8 cellular contexts compared by ENCODE assay signal in genomic region chr5:89343666-89344065, GRCh38.
DNase-seq lines count a peak whose midpoint lies in the region; ATAC-seq, FAIRE-seq and TF ChIP-seq lines count a peak whose summit lies in the region.

No MANE protein-coding gene starts in this region.

- no peaks in the 10 kb centered on the region for H3K27me3 ChIP-seq in left lung

- no peaks in the 10 kb centered on the region for H3K36me3 ChIP-seq in left lung

- intact Hi-C loops in left lung (cut with DNase I) = no loop called here

- H3K4me1 ChIP-seq in left lung = peaks cover 0 to 3% of the 10 kb centered on the region in 2 donors

- no peak for TF ChIP-seq CTCF in left lung (IDR thresholded peaks at IDR 0.05)

- no peak overlapping the region for H3K4me3 ChIP-seq in left lung

- H3K9me3 ChIP-seq in left lung = no peaks in the 10 kb centered on the region

- ATAC-seq in GM18873 (IDR thresholded peaks at IDR 0.05; ENCODE audit: low FRiP score, unreplicated experiment) (peak; percentile 94), HG02678 (IDR thresholded peaks at IDR 0.05; ENCODE audit: unreplicated experiment) (peak; percentile 90), left lung (peak; percentile 83)

- DNase-seq in NCI-H1436 (lab: John Stamatoyannopoulos, UW) = peak; percentile 21
- peak in 1 of 2 donors; percentile 38 for DNase-seq in left lung
- no peak for DNase-seq in frontal cortex (ENCODE audit: low spot score in 2 of 2)
- no peak for DNase-seq in NK-92 treated with Interleukin-12 subunit alpha and Interleukin-12 subunit beta, amount 100 ng/mL, for 24 hours (lab: John Stamatoyannopoulos, UW)
- no peak for DNase-seq in T-helper 1 cell
- no peak for DNase-seq in DMS114 treated with DMSO at 0.1 percent for 48 hours (lab: John Stamatoyannopoulos, UW; ENCODE audit: unreplicated experiment)

- no peak for FAIRE-seq in frontal cortex (lab: Jason Lieb, UNC)

- H3K27ac ChIP-seq in left lung = no peak overlapping the region
